Comparison of ENCODE assay signal across 1 cellular context in the genomic region with DNA sequence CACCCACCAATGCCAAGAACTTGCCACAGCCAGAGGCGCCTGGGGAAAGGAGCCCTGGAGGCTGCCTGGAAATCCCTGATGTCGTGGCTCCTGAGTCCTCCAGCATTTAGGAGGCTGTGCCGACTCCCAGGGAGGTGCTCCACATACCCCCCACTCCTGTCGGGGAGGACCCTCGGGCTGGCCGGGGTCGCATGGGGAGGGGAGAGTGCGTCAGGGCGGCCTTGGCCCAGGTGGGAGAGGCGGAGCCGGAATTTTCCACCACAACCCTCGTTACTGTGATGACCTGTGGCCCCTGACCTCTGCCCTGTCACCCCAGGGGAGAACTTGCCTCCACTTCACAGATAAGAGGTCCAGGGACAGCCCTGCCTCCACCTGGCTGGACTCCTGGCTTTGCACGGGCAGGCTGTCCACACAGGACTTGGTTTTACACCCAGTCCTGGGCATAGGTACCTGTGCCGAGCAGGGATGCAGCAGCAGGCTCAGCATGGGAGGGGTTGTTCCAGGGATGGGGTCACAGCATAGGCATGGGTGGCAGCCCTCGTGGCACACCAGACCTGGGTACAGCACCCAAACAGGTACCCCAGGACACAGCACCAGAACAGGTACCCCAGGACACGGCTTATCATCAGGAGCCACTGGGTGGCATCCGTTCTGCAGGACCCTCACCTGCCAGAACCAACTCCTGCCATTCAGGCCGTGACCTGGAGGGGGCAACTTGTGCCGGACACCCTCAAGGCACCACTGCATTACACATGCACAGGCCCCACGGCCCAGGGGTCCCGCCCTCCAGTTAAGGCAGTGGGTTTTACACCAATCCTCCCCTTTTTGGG.
TF ChIP-seq lines count a peak whose summit lies in the region.

No MANE protein-coding gene starts in this region.

TF ChIP-seq in HepG2, 621 proteins besides CTCF, POLR2A, EP300 and RAD21 (continued from another document and continues in another):
- TF ChIP-seq, protein P1, sequence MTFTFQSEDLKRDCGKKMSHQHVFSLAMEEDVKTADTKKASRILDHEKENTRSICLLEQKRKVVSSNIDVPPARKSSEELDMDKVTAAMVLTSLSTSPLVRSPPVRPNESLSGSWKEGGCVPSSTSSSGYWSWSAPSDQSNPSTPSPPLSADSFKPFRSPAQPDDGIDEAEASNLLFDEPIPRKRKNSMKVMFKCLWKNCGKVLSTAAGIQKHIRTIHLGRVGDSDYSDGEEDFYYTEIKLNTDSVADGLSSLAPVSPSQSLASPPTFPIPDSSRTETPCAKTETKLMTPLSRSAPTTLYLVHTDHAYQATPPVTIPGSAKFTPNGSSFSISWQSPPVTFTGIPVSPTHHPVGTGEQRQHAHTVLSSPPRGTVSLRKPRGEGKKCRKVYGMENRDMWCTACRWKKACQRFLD (CRISPR knock-in tag; IDR thresholded peaks at IDR 0.05; ENCODE audit: borderline replicate concordance) = no peak
- TF ChIP-seq, protein P2, sequence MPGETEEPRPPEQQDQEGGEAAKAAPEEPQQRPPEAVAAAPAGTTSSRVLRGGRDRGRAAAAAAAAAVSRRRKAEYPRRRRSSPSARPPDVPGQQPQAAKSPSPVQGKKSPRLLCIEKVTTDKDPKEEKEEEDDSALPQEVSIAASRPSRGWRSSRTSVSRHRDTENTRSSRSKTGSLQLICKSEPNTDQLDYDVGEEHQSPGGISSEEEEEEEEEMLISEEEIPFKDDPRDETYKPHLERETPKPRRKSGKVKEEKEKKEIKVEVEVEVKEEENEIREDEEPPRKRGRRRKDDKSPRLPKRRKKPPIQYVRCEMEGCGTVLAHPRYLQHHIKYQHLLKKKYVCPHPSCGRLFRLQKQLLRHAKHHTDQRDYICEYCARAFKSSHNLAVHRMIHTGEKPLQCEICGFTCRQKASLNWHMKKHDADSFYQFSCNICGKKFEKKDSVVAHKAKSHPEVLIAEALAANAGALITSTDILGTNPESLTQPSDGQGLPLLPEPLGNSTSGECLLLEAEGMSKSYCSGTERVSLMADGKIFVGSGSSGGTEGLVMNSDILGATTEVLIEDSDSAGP (CRISPR knock-in tag; IDR thresholded peaks at IDR 0.05; ENCODE audit: borderline replicate concordance) = peak; percentile 46; the same call in 1 of the 2 replicates
- TF ChIP-seq HMG20A (CRISPR knock-in tag; IDR thresholded peaks at IDR 0.05; ENCODE audit: borderline replicate concordance) (no peak), SIN3B (IDR thresholded peaks at IDR 0.05; ENCODE audit: low read length) (0 out of 2 replicates have a peak, but pooled peaks have one; percentile 51), ZNF251 (CRISPR knock-in tag; IDR thresholded peaks at IDR 0.05) (0 out of 2 replicates have a peak, but pooled peaks have one; percentile 28), RBM22 (optimal IDR thresholded peaks at IDR 0.05; ENCODE audit: low read length) (no peak), NFYB (CRISPR knock-in tag; IDR thresholded peaks at IDR 0.05) (no peak), TRIM24 (CRISPR knock-in tag; IDR thresholded peaks at IDR 0.05) (no peak), TEAD3 (CRISPR knock-in tag; optimal IDR thresholded peaks at IDR 0.05; ENCODE audit: borderline replicate concordance) (peak; percentile 47), ZBTB21 (CRISPR knock-in tag; IDR thresholded peaks at IDR 0.05) (no peak), SAP130 (CRISPR knock-in tag; IDR thresholded peaks at IDR 0.05; ENCODE audit: low read depth) (no peak; the same call in 1 of the 2 replicates), KDM4B (CRISPR knock-in tag; IDR thresholded peaks at IDR 0.05) (no peak), SRSF9 (IDR thresholded peaks at IDR 0.05; ENCODE audit: borderline replicate concordance, insufficient read depth, low read depth, low read length, poor library complexity, severe bottlenecking) (no peak), ZFP62 (CRISPR knock-in tag; IDR thresholded peaks at IDR 0.05) (no peak), TBX3 (IDR thresholded peaks at IDR 0.05; ENCODE audit: borderline replicate concordance) (no peak), ZFP1 (CRISPR knock-in tag; IDR thresholded peaks at IDR 0.05) (no peak), RELA (CRISPR knock-in tag; IDR thresholded peaks at IDR 0.05) (peak; percentile 50; the same call in 1 of the 2 replicates)
- TF ChIP-seq, protein P3, sequence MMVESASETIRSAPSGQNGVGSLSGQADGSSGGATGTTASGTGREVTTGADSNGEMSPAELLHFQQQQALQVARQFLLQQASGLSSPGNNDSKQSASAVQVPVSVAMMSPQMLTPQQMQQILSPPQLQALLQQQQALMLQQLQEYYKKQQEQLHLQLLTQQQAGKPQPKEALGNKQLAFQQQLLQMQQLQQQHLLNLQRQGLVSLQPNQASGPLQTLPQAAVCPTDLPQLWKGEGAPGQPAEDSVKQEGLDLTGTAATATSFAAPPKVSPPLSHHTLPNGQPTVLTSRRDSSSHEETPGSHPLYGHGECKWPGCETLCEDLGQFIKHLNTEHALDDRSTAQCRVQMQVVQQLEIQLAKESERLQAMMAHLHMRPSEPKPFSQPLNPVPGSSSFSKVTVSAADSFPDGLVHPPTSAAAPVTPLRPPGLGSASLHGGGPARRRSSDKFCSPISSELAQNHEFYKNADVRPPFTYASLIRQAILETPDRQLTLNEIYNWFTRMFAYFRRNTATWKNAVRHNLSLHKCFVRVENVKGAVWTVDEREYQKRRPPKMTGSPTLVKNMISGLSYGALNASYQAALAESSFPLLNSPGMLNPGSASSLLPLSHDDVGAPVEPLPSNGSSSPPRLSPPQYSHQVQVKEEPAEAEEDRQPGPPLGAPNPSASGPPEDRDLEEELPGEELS (CRISPR knock-in tag; IDR thresholded peaks at IDR 0.05) = no peak; the same call in 1 of the 2 replicates
- TF ChIP-seq, protein P4, sequence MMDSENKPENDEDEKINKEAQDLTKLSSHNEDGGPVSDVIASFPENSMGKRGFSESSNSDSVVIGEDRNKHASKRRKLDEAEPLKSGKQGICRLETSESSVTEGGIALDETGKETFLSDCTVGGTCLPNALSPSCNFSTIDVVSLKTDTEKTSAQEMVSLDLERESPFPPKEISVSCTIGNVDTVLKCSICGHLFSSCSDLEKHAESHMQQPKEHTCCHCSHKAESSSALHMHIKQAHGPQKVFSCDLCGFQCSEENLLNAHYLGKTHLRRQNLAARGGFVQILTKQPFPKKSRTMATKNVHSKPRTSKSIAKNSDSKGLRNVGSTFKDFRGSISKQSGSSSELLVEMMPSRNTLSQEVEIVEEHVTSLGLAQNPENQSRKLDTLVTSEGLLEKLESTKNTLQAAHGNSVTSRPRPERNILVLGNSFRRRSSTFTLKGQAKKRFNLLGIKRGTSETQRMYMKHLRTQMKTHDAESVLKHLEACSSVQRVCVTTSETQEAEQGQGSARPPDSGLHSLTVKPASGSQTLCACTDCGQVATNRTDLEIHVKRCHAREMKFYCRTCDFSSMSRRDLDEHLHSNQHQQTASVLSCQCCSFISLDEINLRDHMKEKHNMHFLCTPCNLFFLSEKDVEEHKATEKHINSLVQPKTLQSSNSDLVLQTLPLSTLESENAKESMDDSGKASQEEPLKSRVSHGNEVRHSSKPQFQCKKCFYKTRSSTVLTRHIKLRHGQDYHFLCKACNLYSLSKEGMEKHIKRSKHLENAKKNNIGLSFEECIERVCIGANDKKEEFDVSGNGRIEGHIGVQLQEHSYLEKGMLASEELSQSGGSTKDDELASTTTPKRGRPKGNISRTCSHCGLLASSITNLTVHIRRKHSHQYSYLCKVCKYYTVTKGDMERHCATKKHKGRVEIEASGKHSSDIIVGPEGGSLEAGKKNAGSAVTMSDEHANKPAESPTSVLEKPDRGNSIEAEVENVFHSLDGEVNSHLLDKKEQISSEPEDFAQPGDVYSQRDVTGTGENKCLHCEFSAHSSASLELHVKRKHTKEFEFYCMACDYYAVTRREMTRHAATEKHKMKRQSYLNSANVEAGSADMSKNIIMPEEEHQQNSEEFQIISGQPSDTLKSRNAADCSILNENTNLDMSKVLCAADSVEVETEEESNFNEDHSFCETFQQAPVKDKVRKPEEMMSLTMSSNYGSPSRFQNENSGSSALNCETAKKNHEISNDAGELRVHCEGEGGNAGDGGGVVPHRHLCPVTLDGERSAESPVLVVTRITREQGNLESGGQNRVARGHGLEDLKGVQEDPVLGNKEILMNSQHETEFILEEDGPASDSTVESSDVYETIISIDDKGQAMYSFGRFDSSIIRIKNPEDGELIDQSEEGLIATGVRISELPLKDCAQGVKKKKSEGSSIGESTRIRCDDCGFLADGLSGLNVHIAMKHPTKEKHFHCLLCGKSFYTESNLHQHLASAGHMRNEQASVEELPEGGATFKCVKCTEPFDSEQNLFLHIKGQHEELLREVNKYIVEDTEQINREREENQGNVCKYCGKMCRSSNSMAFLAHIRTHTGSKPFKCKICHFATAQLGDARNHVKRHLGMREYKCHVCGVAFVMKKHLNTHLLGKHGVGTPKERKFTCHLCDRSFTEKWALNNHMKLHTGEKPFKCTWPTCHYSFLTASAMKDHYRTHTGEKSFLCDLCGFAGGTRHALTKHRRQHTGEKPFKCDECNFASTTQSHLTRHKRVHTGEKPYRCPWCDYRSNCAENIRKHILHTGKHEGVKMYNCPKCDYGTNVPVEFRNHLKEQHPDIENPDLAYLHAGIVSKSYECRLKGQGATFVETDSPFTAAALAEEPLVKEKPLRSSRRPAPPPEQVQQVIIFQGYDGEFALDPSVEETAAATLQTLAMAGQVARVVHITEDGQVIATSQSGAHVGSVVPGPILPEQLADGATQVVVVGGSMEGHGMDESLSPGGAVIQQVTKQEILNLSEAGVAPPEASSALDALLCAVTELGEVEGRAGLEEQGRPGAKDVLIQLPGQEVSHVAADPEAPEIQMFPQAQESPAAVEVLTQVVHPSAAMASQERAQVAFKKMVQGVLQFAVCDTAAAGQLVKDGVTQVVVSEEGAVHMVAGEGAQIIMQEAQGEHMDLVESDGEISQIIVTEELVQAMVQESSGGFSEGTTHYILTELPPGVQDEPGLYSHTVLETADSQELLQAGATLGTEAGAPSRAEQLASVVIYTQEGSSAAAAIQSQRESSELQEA (CRISPR knock-in tag; IDR thresholded peaks at IDR 0.05; ENCODE audit: not compliant biosample characterization) = peak; percentile 29
- TF ChIP-seq, protein P5, sequence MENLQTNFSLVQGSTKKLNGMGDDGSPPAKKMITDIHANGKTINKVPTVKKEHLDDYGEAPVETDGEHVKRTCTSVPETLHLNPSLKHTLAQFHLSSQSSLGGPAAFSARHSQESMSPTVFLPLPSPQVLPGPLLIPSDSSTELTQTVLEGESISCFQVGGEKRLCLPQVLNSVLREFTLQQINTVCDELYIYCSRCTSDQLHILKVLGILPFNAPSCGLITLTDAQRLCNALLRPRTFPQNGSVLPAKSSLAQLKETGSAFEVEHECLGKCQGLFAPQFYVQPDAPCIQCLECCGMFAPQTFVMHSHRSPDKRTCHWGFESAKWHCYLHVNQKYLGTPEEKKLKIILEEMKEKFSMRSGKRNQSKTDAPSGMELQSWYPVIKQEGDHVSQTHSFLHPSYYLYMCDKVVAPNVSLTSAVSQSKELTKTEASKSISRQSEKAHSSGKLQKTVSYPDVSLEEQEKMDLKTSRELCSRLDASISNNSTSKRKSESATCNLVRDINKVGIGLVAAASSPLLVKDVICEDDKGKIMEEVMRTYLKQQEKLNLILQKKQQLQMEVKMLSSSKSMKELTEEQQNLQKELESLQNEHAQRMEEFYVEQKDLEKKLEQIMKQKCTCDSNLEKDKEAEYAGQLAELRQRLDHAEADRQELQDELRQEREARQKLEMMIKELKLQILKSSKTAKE (CRISPR knock-in tag; IDR thresholded peaks at IDR 0.05; ENCODE audit: borderline replicate concordance) = 0 out of 2 replicates have a peak, but pooled peaks have one; percentile 29
- TF ChIP-seq, protein P6, sequence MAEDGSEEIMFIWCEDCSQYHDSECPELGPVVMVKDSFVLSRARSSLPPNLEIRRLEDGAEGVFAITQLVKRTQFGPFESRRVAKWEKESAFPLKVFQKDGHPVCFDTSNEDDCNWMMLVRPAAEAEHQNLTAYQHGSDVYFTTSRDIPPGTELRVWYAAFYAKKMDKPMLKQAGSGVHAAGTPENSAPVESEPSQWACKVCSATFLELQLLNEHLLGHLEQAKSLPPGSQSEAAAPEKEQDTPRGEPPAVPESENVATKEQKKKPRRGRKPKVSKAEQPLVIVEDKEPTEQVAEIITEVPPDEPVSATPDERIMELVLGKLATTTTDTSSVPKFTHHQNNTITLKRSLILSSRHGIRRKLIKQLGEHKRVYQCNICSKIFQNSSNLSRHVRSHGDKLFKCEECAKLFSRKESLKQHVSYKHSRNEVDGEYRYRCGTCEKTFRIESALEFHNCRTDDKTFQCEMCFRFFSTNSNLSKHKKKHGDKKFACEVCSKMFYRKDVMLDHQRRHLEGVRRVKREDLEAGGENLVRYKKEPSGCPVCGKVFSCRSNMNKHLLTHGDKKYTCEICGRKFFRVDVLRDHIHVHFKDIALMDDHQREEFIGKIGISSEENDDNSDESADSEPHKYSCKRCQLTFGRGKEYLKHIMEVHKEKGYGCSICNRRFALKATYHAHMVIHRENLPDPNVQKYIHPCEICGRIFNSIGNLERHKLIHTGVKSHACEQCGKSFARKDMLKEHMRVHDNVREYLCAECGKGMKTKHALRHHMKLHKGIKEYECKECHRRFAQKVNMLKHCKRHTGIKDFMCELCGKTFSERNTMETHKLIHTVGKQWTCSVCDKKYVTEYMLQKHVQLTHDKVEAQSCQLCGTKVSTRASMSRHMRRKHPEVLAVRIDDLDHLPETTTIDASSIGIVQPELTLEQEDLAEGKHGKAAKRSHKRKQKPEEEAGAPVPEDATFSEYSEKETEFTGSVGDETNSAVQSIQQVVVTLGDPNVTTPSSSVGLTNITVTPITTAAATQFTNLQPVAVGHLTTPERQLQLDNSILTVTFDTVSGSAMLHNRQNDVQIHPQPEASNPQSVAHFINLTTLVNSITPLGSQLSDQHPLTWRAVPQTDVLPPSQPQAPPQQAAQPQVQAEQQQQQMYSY (CRISPR knock-in tag; IDR thresholded peaks at IDR 0.05) = no peak
- TF ChIP-seq, protein P7, sequence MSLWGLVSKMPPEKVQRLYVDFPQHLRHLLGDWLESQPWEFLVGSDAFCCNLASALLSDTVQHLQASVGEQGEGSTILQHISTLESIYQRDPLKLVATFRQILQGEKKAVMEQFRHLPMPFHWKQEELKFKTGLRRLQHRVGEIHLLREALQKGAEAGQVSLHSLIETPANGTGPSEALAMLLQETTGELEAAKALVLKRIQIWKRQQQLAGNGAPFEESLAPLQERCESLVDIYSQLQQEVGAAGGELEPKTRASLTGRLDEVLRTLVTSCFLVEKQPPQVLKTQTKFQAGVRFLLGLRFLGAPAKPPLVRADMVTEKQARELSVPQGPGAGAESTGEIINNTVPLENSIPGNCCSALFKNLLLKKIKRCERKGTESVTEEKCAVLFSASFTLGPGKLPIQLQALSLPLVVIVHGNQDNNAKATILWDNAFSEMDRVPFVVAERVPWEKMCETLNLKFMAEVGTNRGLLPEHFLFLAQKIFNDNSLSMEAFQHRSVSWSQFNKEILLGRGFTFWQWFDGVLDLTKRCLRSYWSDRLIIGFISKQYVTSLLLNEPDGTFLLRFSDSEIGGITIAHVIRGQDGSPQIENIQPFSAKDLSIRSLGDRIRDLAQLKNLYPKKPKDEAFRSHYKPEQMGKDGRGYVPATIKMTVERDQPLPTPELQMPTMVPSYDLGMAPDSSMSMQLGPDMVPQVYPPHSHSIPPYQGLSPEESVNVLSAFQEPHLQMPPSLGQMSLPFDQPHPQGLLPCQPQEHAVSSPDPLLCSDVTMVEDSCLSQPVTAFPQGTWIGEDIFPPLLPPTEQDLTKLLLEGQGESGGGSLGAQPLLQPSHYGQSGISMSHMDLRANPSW (CRISPR knock-in tag; IDR thresholded peaks at IDR 0.05; ENCODE audit: borderline replicate concordance) = no peak
- TF ChIP-seq, protein P8, sequence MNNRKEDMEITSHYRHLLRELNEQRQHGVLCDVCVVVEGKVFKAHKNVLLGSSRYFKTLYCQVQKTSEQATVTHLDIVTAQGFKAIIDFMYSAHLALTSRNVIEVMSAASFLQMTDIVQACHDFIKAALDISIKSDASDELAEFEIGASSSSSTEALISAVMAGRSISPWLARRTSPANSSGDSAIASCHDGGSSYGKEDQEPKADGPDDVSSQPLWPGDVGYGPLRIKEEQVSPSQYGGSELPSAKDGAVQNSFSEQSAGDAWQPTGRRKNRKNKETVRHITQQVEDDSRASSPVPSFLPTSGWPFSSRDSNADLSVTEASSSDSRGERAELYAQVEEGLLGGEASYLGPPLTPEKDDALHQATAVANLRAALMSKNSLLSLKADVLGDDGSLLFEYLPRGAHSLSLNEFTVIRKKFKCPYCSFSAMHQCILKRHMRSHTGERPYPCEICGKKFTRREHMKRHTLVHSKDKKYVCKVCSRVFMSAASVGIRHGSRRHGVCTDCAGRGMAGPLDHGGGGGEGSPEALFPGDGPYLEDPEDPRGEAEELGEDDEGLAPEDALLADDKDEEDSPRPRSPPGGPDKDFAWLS (CRISPR knock-in tag; IDR thresholded peaks at IDR 0.05; ENCODE audit: borderline replicate concordance) = no peak
